17 cellular contexts compared by ENCODE assay signal in the genomic region with DNA sequence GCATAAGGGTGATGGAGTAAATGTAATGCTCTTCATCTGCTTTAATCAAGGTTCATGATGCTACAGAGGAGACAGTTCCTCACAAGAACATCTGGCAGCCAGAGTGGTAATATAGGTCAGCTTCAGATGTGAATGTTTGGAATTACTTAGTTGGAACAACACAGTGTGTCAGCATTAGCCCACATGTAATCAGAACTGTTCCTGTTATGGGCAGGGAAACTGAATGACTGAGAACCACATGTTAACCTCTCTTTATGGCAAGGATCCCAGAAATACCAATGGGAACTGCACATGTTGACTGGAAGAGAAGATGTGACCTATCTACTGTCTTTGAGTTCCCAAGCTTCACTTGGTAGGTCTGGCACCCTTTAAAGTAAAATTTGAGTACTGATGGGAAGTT.
DNase-seq lines count a peak whose midpoint lies in the region; ATAC-seq, FAIRE-seq and TF ChIP-seq lines count a peak whose summit lies in the region.
"Had no signal": no experiment of that assay in that cellular context is flagged by ENCODE, and none has a peak within 500 bp of the region (broad histone marks: within the 10 kb centered on the region; RNA-seq: fewer than 3 reads in every experiment).

No MANE protein-coding gene starts in this region.

- H3K36me3 Mint-ChIP-seq in astrocyte (ENCODE audit: low read depth, unreplicated experiment) (no peaks in the 10 kb centered on the region), WTC11 (no peaks in the 10 kb centered on the region), neural progenitor cell (no peaks in the 10 kb centered on the region)

- no peak overlapping the region for H3K9ac ChIP-seq in GM23248
- no peak overlapping the region for H3K9ac ChIP-seq in astrocyte (ENCODE audit: low read length)
- no peak overlapping the region for H3K9ac ChIP-seq in neural progenitor cell
- H3K9ac ChIP-seq: BLaER1 treated with 17β-estradiol and CSF1 and Interleukin-3, amounts not matched to agents 10 nM and 100 nM had no signal

- H3K4me3 ChIP-seq in GM23248 (no peak overlapping the region), astrocyte (ENCODE audit: insufficient read depth, low read depth, low read length) (no peak overlapping the region), neural progenitor cell (no peak overlapping the region)
- H3K4me3 ChIP-seq: ascending aorta; BLaER1 treated with 17β-estradiol and CSF1 and Interleukin-3, amounts not matched to agents 10 nM and 100 nM; SJCRH30 had no signal

- H3K4me1 ChIP-seq in GM23248 (ENCODE audit: insufficient read depth) (peaks cover 6% of the 10 kb centered on the region), astrocyte (ENCODE audit: insufficient read depth, low read length) (peaks cover 4% of the 10 kb centered on the region), neural progenitor cell (no peaks in the 10 kb centered on the region)
- H3K4me1 ChIP-seq: SJCRH30 had no signal

- H3K79me2 ChIP-seq in GM23248 (ENCODE audit: insufficient read depth) (no peaks in the 10 kb centered on the region), astrocyte (ENCODE audit: insufficient read depth, low read length) (no peaks in the 10 kb centered on the region), neural progenitor cell (ENCODE audit: low read depth) (no peaks in the 10 kb centered on the region)

- DNase-seq in A172 (ENCODE audit: low spot score) (peak; percentile 15), GM23248 (peak; percentile 93), astrocyte (ENCODE audit: low read depth) (peak; percentile 96), glomerular visceral epithelial cell (ENCODE audit: extremely low spot score) (peak; percentile 4), WTC11 (ENCODE audit: low spot score) (no peak), neural progenitor cell (ENCODE audit: low spot score) (no peak), NCI-H2171 (lab: John Stamatoyannopoulos, UW) (no peak)
- DNase-seq: activated CD4-positive, CD25-positive, alpha-beta regulatory T cell; GF-D8; islet precursor cell; NCI-H1092; NCI-H526 treated with DMSO at 0.1 percent for 48 hours had no signal

- H3K9me3 Mint-ChIP-seq in astrocyte (ENCODE audit: unreplicated experiment) (no peaks in the 10 kb centered on the region), WTC11 (no peaks in the 10 kb centered on the region), neural progenitor cell (peaks cover 2% of the 10 kb centered on the region)

- H3F3A ChIP-seq in GM23248 (ENCODE audit: insufficient read depth) (peaks cover 8% of the 10 kb centered on the region), neural progenitor cell (ENCODE audit: low read depth) (no peaks in the 10 kb centered on the region)

- POLR2A ChIA-PET in WTC11 (lab: Charles Lee): no interaction called here

- no peaks in the 10 kb centered on the region for H3K27me3 ChIP-seq in GM23248 (replicated peaks; ENCODE audit: insufficient read depth)
- no peaks in the 10 kb centered on the region for H3K27me3 ChIP-seq in astrocyte (ENCODE audit: insufficient read depth, low read length)
- no peaks in the 10 kb centered on the region for H3K27me3 ChIP-seq in neural progenitor cell
- H3K27me3 ChIP-seq: ascending aorta; BLaER1 treated with 17β-estradiol and CSF1 and Interleukin-3, amounts not matched to agents 10 nM and 100 nM; SJCRH30 had no signal

- H3K4me3 Mint-ChIP-seq in astrocyte (ENCODE audit: unreplicated experiment): no peak overlapping the region
- no peak overlapping the region for H3K4me3 Mint-ChIP-seq in WTC11
- H3K4me3 Mint-ChIP-seq in neural progenitor cell: no peak overlapping the region

- CTCF ChIA-PET in WTC11 (lab: Charles Lee): interaction anchor here (1.5 kb wide), 1 partner anchor 63 kb away, joined by 3 read pairs; no protein-coding TSS in a partner anchor

- H3K27ac Mint-ChIP-seq in astrocyte (ENCODE audit: unreplicated experiment): peak overlapping the region; percentile 1
- no peak overlapping the region for H3K27ac Mint-ChIP-seq in WTC11
- H3K27ac Mint-ChIP-seq in neural progenitor cell: no peak overlapping the region

- in situ Hi-C loops in GM23248 (cut with MboI): no loop called here

- H3K36me3 ChIP-seq in GM23248 (ENCODE audit: low read depth) (no peaks in the 10 kb centered on the region), astrocyte (ENCODE audit: insufficient read depth, low read length) (no peaks in the 10 kb centered on the region), neural progenitor cell (no peaks in the 10 kb centered on the region)
- H3K36me3 ChIP-seq: ascending aorta; BLaER1 treated with 17β-estradiol and CSF1 and Interleukin-3, amounts not matched to agents 10 nM and 100 nM; SJCRH30 had no signal

- no peak for ATAC-seq in WTC11
- ATAC-seq in HG03342 (IDR thresholded peaks at IDR 0.05; ENCODE audit: unreplicated experiment): no peak
- ATAC-seq: esophagus mucosa had no signal

- TF ChIP-seq CTCF in astrocyte (IDR thresholded peaks at IDR 0.05; ENCODE audit: insufficient read depth, low read depth, low read length): no peak
- no peak for TF ChIP-seq CTCF in WTC11 (IDR thresholded peaks at IDR 0.05)
- no peak for TF ChIP-seq CTCF in neural progenitor cell (IDR thresholded peaks at IDR 0.05)

- FAIRE-seq in astrocyte (lab: Jason Lieb, UNC): peak; percentile 82

- no peak overlapping the region for H2AFZ ChIP-seq in GM23248
- H2AFZ ChIP-seq in astrocyte (ENCODE audit: low read depth, low read length): no peak overlapping the region
- H2AFZ ChIP-seq in neural progenitor cell (replicated peaks): no peak overlapping the region

- H3K9me2 ChIP-seq in GM23248 (ENCODE audit: insufficient read depth): no peaks in the 10 kb centered on the region

- H3K4me1 Mint-ChIP-seq in astrocyte (ENCODE audit: low read depth, unreplicated experiment) (peaks cover 1% of the 10 kb centered on the region), WTC11 (no peaks in the 10 kb centered on the region), neural progenitor cell (peaks cover under 1% of the 10 kb centered on the region)

- no peaks in the 10 kb centered on the region for H4K20me1 ChIP-seq in GM23248 (ENCODE audit: insufficient read depth)
- H4K20me1 ChIP-seq in astrocyte (ENCODE audit: insufficient read depth, low read length): no peaks in the 10 kb centered on the region
- H4K20me1 ChIP-seq in neural progenitor cell (ENCODE audit: low read depth): no peaks in the 10 kb centered on the region
- H4K20me1 ChIP-seq: BLaER1 treated with 17β-estradiol and CSF1 and Interleukin-3, amounts not matched to agents 10 nM and 100 nM had no signal

- H3K4me2 ChIP-seq in GM23248 (ENCODE audit: unreplicated experiment): peak overlapping the region; percentile 16
- H3K4me2 ChIP-seq in astrocyte (ENCODE audit: low read length): no peak overlapping the region
- no peak overlapping the region for H3K4me2 ChIP-seq in neural progenitor cell
- H3K4me2 ChIP-seq: BLaER1 treated with 17β-estradiol and CSF1 and Interleukin-3, amounts not matched to agents 10 nM and 100 nM had no signal

- H3K27ac ChIP-seq in GM23248 (peak overlapping the region; percentile 22; the same call in 1 of the 2 replicates), astrocyte (ENCODE audit: low read depth, low read length) (no peak overlapping the region), neural progenitor cell (no peak overlapping the region)
- H3K27ac ChIP-seq: ascending aorta; BLaER1 treated with 17β-estradiol and CSF1 and Interleukin-3, amounts not matched to agents 10 nM and 100 nM; SJCRH30 had no signal

- H3K9me3 ChIP-seq in GM23248 (ENCODE audit: low read depth): no peaks in the 10 kb centered on the region
- H3K9me3 ChIP-seq in astrocyte (ENCODE audit: insufficient read depth, low read depth, low read length): no peaks in the 10 kb centered on the region
- H3K9me3 ChIP-seq in neural progenitor cell (ENCODE audit: low read depth): no peaks in the 10 kb centered on the region
- H3K9me3 ChIP-seq: ascending aorta; BLaER1 treated with 17β-estradiol and CSF1 and Interleukin-3, amounts not matched to agents 10 nM and 100 nM; SJCRH30 had no signal

- H3K27me3 Mint-ChIP-seq in astrocyte (ENCODE audit: low read depth, unreplicated experiment) (no peaks in the 10 kb centered on the region), WTC11 (ENCODE audit: low read depth) (no peaks in the 10 kb centered on the region), neural progenitor cell (ENCODE audit: insufficient read depth, low read depth) (peaks cover 5% of the 10 kb centered on the region)

TF ChIP-seq in WTC11, 78 proteins besides CTCF, POLR2A, EP300 and RAD21 (continues in another document):
- TF ChIP-seq ZBTB21 (CRISPR knock-in tag; IDR thresholded peaks at IDR 0.05; ENCODE audit: borderline replicate concordance) (no peak), OVOL2 (CRISPR knock-in tag; IDR thresholded peaks at IDR 0.05; ENCODE audit: borderline replicate concordance) (no peak), ELF4 (CRISPR knock-in tag; IDR thresholded peaks at IDR 0.05; ENCODE audit: low read depth) (no peak)
- TF ChIP-seq, protein P1, sequence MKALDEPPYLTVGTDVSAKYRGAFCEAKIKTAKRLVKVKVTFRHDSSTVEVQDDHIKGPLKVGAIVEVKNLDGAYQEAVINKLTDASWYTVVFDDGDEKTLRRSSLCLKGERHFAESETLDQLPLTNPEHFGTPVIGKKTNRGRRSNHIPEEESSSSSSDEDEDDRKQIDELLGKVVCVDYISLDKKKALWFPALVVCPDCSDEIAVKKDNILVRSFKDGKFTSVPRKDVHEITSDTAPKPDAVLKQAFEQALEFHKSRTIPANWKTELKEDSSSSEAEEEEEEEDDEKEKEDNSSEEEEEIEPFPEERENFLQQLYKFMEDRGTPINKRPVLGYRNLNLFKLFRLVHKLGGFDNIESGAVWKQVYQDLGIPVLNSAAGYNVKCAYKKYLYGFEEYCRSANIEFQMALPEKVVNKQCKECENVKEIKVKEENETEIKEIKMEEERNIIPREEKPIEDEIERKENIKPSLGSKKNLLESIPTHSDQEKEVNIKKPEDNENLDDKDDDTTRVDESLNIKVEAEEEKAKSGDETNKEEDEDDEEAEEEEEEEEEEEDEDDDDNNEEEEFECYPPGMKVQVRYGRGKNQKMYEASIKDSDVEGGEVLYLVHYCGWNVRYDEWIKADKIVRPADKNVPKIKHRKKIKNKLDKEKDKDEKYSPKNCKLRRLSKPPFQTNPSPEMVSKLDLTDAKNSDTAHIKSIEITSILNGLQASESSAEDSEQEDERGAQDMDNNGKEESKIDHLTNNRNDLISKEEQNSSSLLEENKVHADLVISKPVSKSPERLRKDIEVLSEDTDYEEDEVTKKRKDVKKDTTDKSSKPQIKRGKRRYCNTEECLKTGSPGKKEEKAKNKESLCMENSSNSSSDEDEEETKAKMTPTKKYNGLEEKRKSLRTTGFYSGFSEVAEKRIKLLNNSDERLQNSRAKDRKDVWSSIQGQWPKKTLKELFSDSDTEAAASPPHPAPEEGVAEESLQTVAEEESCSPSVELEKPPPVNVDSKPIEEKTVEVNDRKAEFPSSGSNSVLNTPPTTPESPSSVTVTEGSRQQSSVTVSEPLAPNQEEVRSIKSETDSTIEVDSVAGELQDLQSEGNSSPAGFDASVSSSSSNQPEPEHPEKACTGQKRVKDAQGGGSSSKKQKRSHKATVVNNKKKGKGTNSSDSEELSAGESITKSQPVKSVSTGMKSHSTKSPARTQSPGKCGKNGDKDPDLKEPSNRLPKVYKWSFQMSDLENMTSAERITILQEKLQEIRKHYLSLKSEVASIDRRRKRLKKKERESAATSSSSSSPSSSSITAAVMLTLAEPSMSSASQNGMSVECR (CRISPR knock-in tag; IDR thresholded peaks at IDR 0.05; ENCODE audit: borderline replicate concordance): no peak

Comparison
In these comparisons a context has a peak if more than half of its experiments do, and no peak if none do; other contexts are left out.
1. DNase-seq: peak in A172 (single experiment), GM23248 (single experiment), astrocyte (single experiment) and glomerular visceral epithelial cell (single experiment); none in WTC11 (single experiment), neural progenitor cell (single experiment) and NCI-H2171 (single experiment).